ENCODE assay signal across 16 cellular contexts in the genomic region with DNA sequence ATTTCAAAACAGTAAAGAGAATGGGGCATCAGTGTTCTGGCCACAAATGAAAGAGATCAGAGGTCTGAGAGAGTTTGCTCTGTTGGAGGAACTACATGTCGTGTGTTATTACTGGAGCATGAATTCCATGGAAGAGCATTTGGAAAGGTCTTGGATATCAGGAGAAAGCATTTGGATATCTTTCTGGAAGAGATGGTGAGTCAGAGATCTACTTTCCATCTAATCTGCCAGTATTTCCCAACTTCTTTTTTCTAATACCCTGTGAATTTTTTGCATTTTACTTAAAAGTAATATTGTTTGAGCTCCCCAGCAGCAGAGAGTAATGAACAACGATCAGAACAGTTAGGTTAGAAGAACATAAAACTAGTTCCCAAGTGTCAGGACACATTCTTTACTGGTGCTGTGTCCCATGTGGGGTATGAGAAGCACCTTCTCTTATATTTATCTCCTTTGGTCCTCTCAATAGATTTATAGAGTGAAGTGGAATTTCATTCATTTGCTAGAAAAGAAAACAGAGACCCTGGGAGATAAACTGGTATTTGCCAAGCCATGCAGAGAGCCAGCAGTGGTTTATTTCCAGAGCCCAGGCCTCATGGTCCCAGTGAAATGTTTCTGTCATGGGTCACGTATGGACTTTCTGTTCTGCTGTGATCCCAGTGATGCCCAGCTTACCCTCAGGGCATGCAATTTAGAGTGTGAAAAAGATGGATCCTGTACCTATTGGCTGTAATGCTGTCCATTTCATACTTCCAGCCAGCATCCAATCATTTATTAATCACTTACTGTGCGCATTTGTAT.
DNase-seq lines count a peak whose midpoint lies in the region; ATAC-seq and TF ChIP-seq lines count a peak whose summit lies in the region.
"Had no signal": no experiment of that assay in that cellular context is flagged by ENCODE, and none has a peak within 500 bp of the region (broad histone marks: within the 10 kb centered on the region; RNA-seq: fewer than 3 reads in every experiment).

No MANE protein-coding gene starts in this region.

- DNase-seq in Caki2 (ENCODE audit: low read depth) (peak; percentile 76), RWPE1 (ENCODE audit: low spot score) (peak; percentile 57), epithelial cell of esophagus (ENCODE audit: low read depth) (peak; percentile 65), osteoblast (ENCODE audit: insufficient read length, low spot score, missing footprints) (peak; percentile 44), adrenal gland (no peak), endothelial cell (ENCODE audit: low spot score) (no peak)
- no peak for DNase-seq in activated naive CD4-positive, alpha-beta T cell treated with anti-CD3 and anti-CD28 coated beads, Interleukin-2, amount 50 U/mL, for 72 hours (ENCODE audit: low spot score in 2 of 2)
- DNase-seq: activated CD4-positive, alpha-beta T cell treated with anti-CD3 and anti-CD28 coated beads, Interleukin-2, amount 50 U/mL, for 4 hours; activated gamma-delta T cell treated with Interleukin-2 at 50 U/mL for 16 hours; CD4-positive, CD25-positive, alpha-beta regulatory T cell; left cardiac atrium; NCI-H1105; T-cell had no signal

- H3K9me3 Mint-ChIP-seq in endothelial cell (ENCODE audit: unreplicated experiment) = no peaks in the 10 kb centered on the region
- H3K9me3 Mint-ChIP-seq in activated naive CD4-positive, alpha-beta T cell treated with anti-CD3 and anti-CD28 coated beads, Interleukin-2, amount 50 U/mL, for 72 hours = no peaks in the 10 kb centered on the region
- H3K9me3 Mint-ChIP-seq: stimulated activated naive CD8-positive, alpha-beta T cell treated with anti-CD3 and anti-CD28 coated beads, Interleukin-15, Interleukin-2, amounts not matched to agents 100 ng/mL and 50 ng/mL, for 24 hours had no signal

- ATAC-seq in HG03139 (IDR thresholded peaks at IDR 0.05; ENCODE audit: unreplicated experiment) = no peak
- no peak for ATAC-seq in activated naive CD4-positive, alpha-beta T cell treated with anti-CD3 and anti-CD28 coated beads, Interleukin-2, amount 50 U/mL, for 72 hours
- ATAC-seq: T-cell had no signal

- H3K27ac Mint-ChIP-seq in endothelial cell (ENCODE audit: unreplicated experiment) = no peak overlapping the region
- H3K27ac Mint-ChIP-seq in activated naive CD4-positive, alpha-beta T cell treated with anti-CD3 and anti-CD28 coated beads, Interleukin-2, amount 50 U/mL, for 72 hours = no peak overlapping the region
- H3K27ac Mint-ChIP-seq: CD4-positive, CD25-positive, alpha-beta regulatory T cell; stimulated activated naive CD8-positive, alpha-beta T cell treated with anti-CD3 and anti-CD28 coated beads, Interleukin-15, Interleukin-2, amounts not matched to agents 100 ng/mL and 50 ng/mL, for 24 hours; T-cell had no signal

- TF ChIP-seq CTCF in RWPE1 (conservative IDR thresholded peaks at IDR 0.05; ENCODE audit: low read depth) = no peak
- TF ChIP-seq CTCF in epithelial cell of esophagus (IDR thresholded peaks at IDR 0.05; ENCODE audit: insufficient read depth, low read depth, low read length, missing control alignments) = no peak
- no peak for TF ChIP-seq CTCF in osteoblast (IDR thresholded peaks at IDR 0.05; ENCODE audit: extremely low read depth, low read depth, low read length)
- no peak for TF ChIP-seq CTCF in adrenal gland (IDR thresholded peaks at IDR 0.05)
- TF ChIP-seq CTCF in endothelial cell (IDR thresholded peaks at IDR 0.05; ENCODE audit: unreplicated experiment) = no peak

- 83 to 88% (median 86%) methylated on average over 4 of the region's 4 CpGs for WGBS in adrenal gland, 4 donors

- CTCF ChIA-PET in RWPE1 (lab: Yijun Ruan, JAX) = no interaction called here

- H3K4me1 ChIP-seq in osteoblast (ENCODE audit: insufficient read depth, low read length) (peaks cover 28% of the 10 kb centered on the region), adrenal gland (replicated peaks in 1 of 2) (no peaks in the 10 kb centered on the region)

- POLR2A ChIA-PET in RWPE1 (lab: Yijun Ruan, JAX; ENCODE audit: low non-redundant PET) = no interaction called here

- no peak overlapping the region for H2AFZ ChIP-seq in osteoblast (ENCODE audit: low read length)

- H3K4me1 Mint-ChIP-seq in endothelial cell (ENCODE audit: unreplicated experiment) = peaks cover 7% of the 10 kb centered on the region
- H3K4me1 Mint-ChIP-seq: CD4-positive, CD25-positive, alpha-beta regulatory T cell; T-cell had no signal

- H3K4me3 ChIP-seq in epithelial cell of esophagus (ENCODE audit: low read length) (no peak overlapping the region), osteoblast (ENCODE audit: insufficient read depth, low read length) (no peak overlapping the region), adrenal gland (no peak overlapping the region)

- in situ Hi-C loops in Caki2 (cut with HindIII; ENCODE audit: low pct_unique_long_range_greater_than_20kb, low sequenced_read_pairs) = no loop called here

- peak overlapping the region; percentile 22 for H3K4me2 ChIP-seq in osteoblast (ENCODE audit: insufficient read depth, low read length)

- no peaks in the 10 kb centered on the region for H3K36me3 Mint-ChIP-seq in endothelial cell (ENCODE audit: low read depth, unreplicated experiment)
- H3K36me3 Mint-ChIP-seq in activated naive CD4-positive, alpha-beta T cell treated with anti-CD3 and anti-CD28 coated beads, Interleukin-2, amount 50 U/mL, for 72 hours = peaks cover 0 to 6% of the 10 kb centered on the region in 2 donors
- H3K36me3 Mint-ChIP-seq: CD4-positive, CD25-positive, alpha-beta regulatory T cell had no signal

- no peaks in the 10 kb centered on the region for H4K20me1 ChIP-seq in osteoblast (ENCODE audit: insufficient read depth, low read length)

- H3K9me3 ChIP-seq in osteoblast (ENCODE audit: low read depth, low read length) (no peaks in the 10 kb centered on the region), adrenal gland (replicated peaks in 1 of 3) (no peaks in the 10 kb centered on the region)
- H3K9me3 ChIP-seq: neutrophil had no signal

- no peaks in the 10 kb centered on the region for H3K79me2 ChIP-seq in osteoblast (ENCODE audit: insufficient read depth, low read length)

- H3K27me3 Mint-ChIP-seq in endothelial cell (ENCODE audit: unreplicated experiment) = peaks cover 1% of the 10 kb centered on the region
- H3K27me3 Mint-ChIP-seq: CD4-positive, CD25-positive, alpha-beta regulatory T cell; stimulated activated naive CD8-positive, alpha-beta T cell treated with anti-CD3 and anti-CD28 coated beads, Interleukin-15, Interleukin-2, amounts not matched to agents 100 ng/mL and 50 ng/mL, for 24 hours; T-cell had no signal

- intact Hi-C loops in adrenal gland (cut with DNase I) = no loop called here

- no peak overlapping the region for H3K27ac ChIP-seq in RWPE1
- peak overlapping the region; percentile 74 for H3K27ac ChIP-seq in osteoblast (ENCODE audit: low read depth, low read length)
- no peak overlapping the region for H3K27ac ChIP-seq in adrenal gland
- H3K27ac ChIP-seq: neutrophil had no signal

- no peak for TF ChIP-seq POLR2A in adrenal gland (IDR thresholded peaks at IDR 0.05)

- no peaks in the 10 kb centered on the region for H3K27me3 ChIP-seq in osteoblast (ENCODE audit: insufficient read depth, low read length)
- no peaks in the 10 kb centered on the region for H3K27me3 ChIP-seq in adrenal gland
- H3K27me3 ChIP-seq: neutrophil had no signal

- no peak overlapping the region for H3K4me3 Mint-ChIP-seq in endothelial cell (ENCODE audit: unreplicated experiment)
- H3K4me3 Mint-ChIP-seq: CD4-positive, CD25-positive, alpha-beta regulatory T cell; stimulated activated naive CD8-positive, alpha-beta T cell treated with anti-CD3 and anti-CD28 coated beads, Interleukin-15, Interleukin-2, amounts not matched to agents 100 ng/mL and 50 ng/mL, for 24 hours; T-cell had no signal

- no peaks in the 10 kb centered on the region for H3K36me3 ChIP-seq in osteoblast (ENCODE audit: insufficient read depth, low read length)
- H3K36me3 ChIP-seq in adrenal gland (replicated peaks in 1 of 2) = no peaks in the 10 kb centered on the region
- H3K36me3 ChIP-seq: neutrophil had no signal

Comparison
In these comparisons a context has a peak if more than half of its experiments do, and no peak if none do; other contexts are left out.
1. DNase-seq: peak in Caki2 (single experiment), RWPE1 (single experiment), epithelial cell of esophagus (single experiment) and osteoblast (single experiment); none in adrenal gland (0 of 7), endothelial cell (single experiment) and activated naive CD4-positive, alpha-beta T cell treated with anti-CD3 and anti-CD28 coated beads, Interleukin-2, amount 50 U/mL, for 72 hours (0 of 2).